ENCODE assay signal across 11 cellular contexts in the genomic region with DNA sequence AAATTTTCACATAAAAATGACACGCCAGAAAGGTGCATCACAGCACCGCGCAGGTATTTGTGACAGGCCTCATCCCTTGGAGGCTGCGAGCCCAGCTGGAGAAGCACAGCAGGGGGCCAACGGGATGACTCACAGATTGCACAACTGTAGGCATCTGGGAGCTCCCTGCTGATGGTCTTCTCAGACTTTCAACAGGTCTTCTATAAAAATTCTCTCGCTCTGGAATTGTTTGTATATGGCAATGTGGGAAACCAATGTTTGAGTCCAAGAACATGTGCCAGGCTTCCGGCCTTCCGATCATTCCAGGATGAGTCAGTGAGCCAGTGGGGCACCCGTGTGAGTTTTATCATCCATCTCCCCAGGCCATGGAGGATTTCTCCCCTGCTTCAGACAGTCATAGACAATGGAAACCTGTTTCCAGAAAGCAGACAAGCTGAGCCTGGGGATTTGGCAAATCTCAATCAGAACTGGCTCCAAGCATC. TPM values are rescaled to one million over a fixed set of nuclear protein-coding genes. Genes with fewer than 3 reads are reported as not detected.
DNase-seq lines count a peak whose midpoint lies in the region; ATAC-seq and TF ChIP-seq lines count a peak whose summit lies in the region.
"Had no signal": no experiment of that assay in that cellular context is flagged by ENCODE, and none has a peak within 500 bp of the region (broad histone marks: within the 10 kb centered on the region; RNA-seq: fewer than 3 reads in every experiment).

No MANE protein-coding gene starts in this region.

- no peaks in the 10 kb centered on the region for H3K79me2 ChIP-seq in GM23248 (ENCODE audit: insufficient read depth)
- H3K79me2 ChIP-seq in trophoblast cell (ENCODE audit: control insufficient read depth, insufficient read depth, low read length, poor library complexity): no peaks in the 10 kb centered on the region
- H3K79me2 ChIP-seq: parathyroid adenoma had no signal

- H3K27me3 ChIP-seq in GM23248 (replicated peaks; ENCODE audit: insufficient read depth): no peaks in the 10 kb centered on the region
- no peaks in the 10 kb centered on the region for H3K27me3 ChIP-seq in trophoblast cell (ENCODE audit: insufficient read depth, low read length)

- H4K20me1 ChIP-seq in GM23248 (ENCODE audit: insufficient read depth): no peaks in the 10 kb centered on the region

- no peaks in the 10 kb centered on the region for H3K36me3 Mint-ChIP-seq in chondrocyte (ENCODE audit: low read depth)

- H3K4me3 Mint-ChIP-seq in chondrocyte (ENCODE audit: unreplicated experiment): no peak overlapping the region

- H3K9me3 ChIP-seq in GM23248 (ENCODE audit: low read depth) (no peaks in the 10 kb centered on the region), trophoblast cell (ENCODE audit: insufficient read depth, low read depth, low read length) (no peaks in the 10 kb centered on the region)

- in situ Hi-C loops in GM23248 (cut with MboI): no loop called here

- H3K9me3 Mint-ChIP-seq in chondrocyte (ENCODE audit: low read depth): peaks cover 10% of the 10 kb centered on the region

- peaks cover 16% of the 10 kb centered on the region; the same call in 1 of the 2 replicates for H3F3A ChIP-seq in GM23248 (ENCODE audit: insufficient read depth)

- H3K9ac ChIP-seq in GM23248: peak overlapping the region; percentile 6; the same call in 1 of the 2 replicates
- H3K9ac ChIP-seq in trophoblast cell (ENCODE audit: low read length): no peak overlapping the region
- H3K9ac ChIP-seq: parathyroid adenoma had no signal

- H4K91ac ChIP-seq in trophoblast cell (ENCODE audit: low read depth, low read length): no peak overlapping the region

- no peak overlapping the region for H2BK120ac ChIP-seq in trophoblast cell (ENCODE audit: insufficient read depth, low read length, poor library complexity)

- H3K27ac ChIP-seq in GM23248 (peak overlapping the region; percentile 55), trophoblast cell (ENCODE audit: low read depth, low read length) (peak overlapping the region; percentile 73)
- H3K27ac ChIP-seq: parathyroid adenoma had no signal

- H2AFZ ChIP-seq in GM23248 (no peak overlapping the region), trophoblast cell (ENCODE audit: insufficient read depth, low read length, poor library complexity) (no peak overlapping the region)
- H2AFZ ChIP-seq: parathyroid adenoma had no signal

- peaks cover 20% of the 10 kb centered on the region for H3K4me1 Mint-ChIP-seq in chondrocyte (ENCODE audit: low read depth)

- no peak overlapping the region for H2BK12ac ChIP-seq in trophoblast cell (ENCODE audit: low read length)

- H3K36me3 ChIP-seq in GM23248 (ENCODE audit: low read depth): no peaks in the 10 kb centered on the region
- H3K36me3 ChIP-seq in trophoblast cell (ENCODE audit: control insufficient read depth in 1 of 2, insufficient read depth in 2 of 2, low read length in 2 of 2): no peaks in the 10 kb centered on the region

- peak overlapping the region; percentile 94 for H3K27ac Mint-ChIP-seq in chondrocyte (ENCODE audit: unreplicated experiment)

- no peak overlapping the region for H4K8ac ChIP-seq in trophoblast cell (ENCODE audit: low read depth, low read length)

- DNase-seq in GM23248: peak; percentile 90
- DNase-seq in NCI-H460 (ENCODE audit: extremely low read depth, low read depth): peak; percentile 50
- no peak for DNase-seq in chondrocyte (ENCODE audit: low spot score)
- DNase-seq in trophoblast cell: peak; percentile 99 to 100
- DNase-seq in NCI-H1436 (lab: John Stamatoyannopoulos, UW): no peak
- DNase-seq in cerebellar nuclear complex (lab: John Stamatoyannopoulos, UW): no peak
- DNase-seq: hypothalamus; NCI-H2081 treated with DMSO at 0.1 percent for 48 hours; stimulated activated CD8-positive, alpha-beta memory T cell treated with anti-CD3 and anti-CD28 coated beads, Interleukin-4, amount 100 ng/mL, for 48 hours had no signal

- H2AK5ac ChIP-seq in trophoblast cell (ENCODE audit: low read length): no peak overlapping the region

- H2BK5ac ChIP-seq in trophoblast cell (ENCODE audit: low read depth, low read length, poor library complexity): no peak overlapping the region

- H3K4ac ChIP-seq in trophoblast cell (ENCODE audit: low read depth, low read length): no peak overlapping the region

- no peaks in the 10 kb centered on the region for H3K9me2 ChIP-seq in GM23248 (ENCODE audit: insufficient read depth)

- no peak for TF ChIP-seq CTCF in chondrocyte (IDR thresholded peaks at IDR 0.05)

- H3K4me1 ChIP-seq in GM23248 (ENCODE audit: insufficient read depth) (0 out of 2 replicates have a peak, but pooled peaks cover 3% of the 10 kb centered on the region), trophoblast cell (ENCODE audit: control insufficient read depth in 1 of 2, insufficient read depth in 2 of 2, low read length in 2 of 2) (peaks cover 3 to 5% of the 10 kb centered on the region in 2 experiments)
- H3K4me1 ChIP-seq: parathyroid adenoma had no signal

- no peak overlapping the region for H4K12ac ChIP-seq in trophoblast cell (ENCODE audit: low read depth, low read length)

- no peak overlapping the region for H3K4me2 ChIP-seq in GM23248 (ENCODE audit: unreplicated experiment)
- no peak overlapping the region for H3K4me2 ChIP-seq in trophoblast cell (ENCODE audit: low read length)

- no peak overlapping the region for H3K23ac ChIP-seq in trophoblast cell (ENCODE audit: low read length)

- H3K14ac ChIP-seq in trophoblast cell (ENCODE audit: low read length): no peak overlapping the region

- no peak overlapping the region for H3K18ac ChIP-seq in trophoblast cell (ENCODE audit: low read length)

- ATAC-seq in GM19023 (IDR thresholded peaks at IDR 0.05; ENCODE audit: unreplicated experiment): no peak

- peaks cover 20% of the 10 kb centered on the region for H3K79me1 ChIP-seq in trophoblast cell (ENCODE audit: low read length)

- H3K27me3 Mint-ChIP-seq in chondrocyte (ENCODE audit: low read depth): no peaks in the 10 kb centered on the region

- H3K4me3 ChIP-seq in GM23248 (no peak overlapping the region), trophoblast cell (ENCODE audit: low read depth, low read length) (no peak overlapping the region)

- WGBS in GM23248 (ENCODE audit: low coverage in 1 of 2, low lambda C conversion rate in 2 of 2, missing lambda C conversion rate in 2 of 2), 2 experiments: 22 to 29% methylated on average over 9 of the region's 9 CpGs
- WGBS in trophoblast cell (ENCODE audit: extremely low coverage, insufficient coverage, insufficient read length): no CpG with 5 or more reads among the region's 9 CpGs

RNA-seq across cellular contexts. Expression of a gene that starts 24.1 kb away (rescaled TPM):
- 13.7 and 20.2 TPM in 2 replicates for total RNA-seq in GM23248 (2014; rRNA removed; shearing (Covaris generic))
- polyA plus RNA-seq in GM23248 (2016; fragmentation: Nextera tagmentation; extraction: Ambion mirVana): 10.3 and 13.1 TPM in 2 replicates
- 10.0 and 10.6 TPM in 2 replicates for total RNA-seq in NCI-H460 (2014; rRNA removed; shearing (Covaris generic))
- 7.8 and 10.2 TPM in 2 replicates for polyA plus RNA-seq in NCI-H460 (2014; cell fraction: nucleus; rRNA removed)
- total RNA-seq in chondrocyte: 4.6 to 9.7 TPM (median 9.6 TPM) in 3 replicates
- 6.4 and 6.6 TPM in 2 replicates for polyA plus RNA-seq in trophoblast cell (2013)

Comparison
In these comparisons a context has a peak if more than half of its experiments do, and no peak if none do; other contexts are left out.
1. DNase-seq: peak in GM23248 (single experiment), NCI-H460 (single experiment) and trophoblast cell (2 of 2); none in chondrocyte (single experiment), NCI-H1436 (single experiment) and cerebellar nuclear complex (0 of 2).